ENCODE assay signal across 8 cellular contexts in genomic region chr11:124865181-124865901, GRCh38. TPM values are rescaled to one million over a fixed set of nuclear protein-coding genes. Genes with fewer than 3 reads are reported as not detected.
DNase-seq lines count a peak whose midpoint lies in the region; ATAC-seq, FAIRE-seq and TF ChIP-seq lines count a peak whose summit lies in the region.

Gene ROBO3, plus strand, starts transcription at chr11:124865432. Its CDS starts 146 bp downstream, at chr11:124865578.

- no peak within 1 kb of the TSS for H3K27ac Mint-ChIP-seq in activated CD8-positive, alpha-beta T cell treated with anti-CD3 and anti-CD28 coated beads for 36 hours
- no peak within 1 kb of the TSS for H3K27ac Mint-ChIP-seq in activated CD8-positive, alpha-beta T cell treated with anti-CD3 and anti-CD28 coated beads, Interleukin-2, amount 10 ng/mL, durations not matched to agents 7 days and 5 days
- H3K27ac Mint-ChIP-seq in activated naive CD8-positive, alpha-beta T cell treated with anti-CD3 and anti-CD28 coated beads, Interleukin-2, amount 50 U/mL, for 24 hours: no peak within 1 kb of the TSS
- no peak within 1 kb of the TSS for H3K27ac Mint-ChIP-seq in immature natural killer cell

- no peaks in the 10 kb centered on the region for H3K36me3 Mint-ChIP-seq in activated CD8-positive, alpha-beta T cell treated with anti-CD3 and anti-CD28 coated beads for 36 hours (ENCODE audit: low read depth)
- H3K36me3 Mint-ChIP-seq in activated CD8-positive, alpha-beta T cell treated with anti-CD3 and anti-CD28 coated beads, Interleukin-2, amount 10 ng/mL, durations not matched to agents 7 days and 5 days (ENCODE audit: low read depth): no peaks in the 10 kb centered on the region
- no peaks in the 10 kb centered on the region for H3K36me3 Mint-ChIP-seq in activated naive CD8-positive, alpha-beta T cell treated with anti-CD3 and anti-CD28 coated beads, Interleukin-2, amount 50 U/mL, for 24 hours (ENCODE audit: low read depth)
- H3K36me3 Mint-ChIP-seq in immature natural killer cell: no peaks in the 10 kb centered on the region

- intact Hi-C loops in activated CD8-positive, alpha-beta T cell treated with anti-CD3 and anti-CD28 coated beads for 36 hours (cut with micrococcal nuclease): no loop called here

- H3K27me3 Mint-ChIP-seq in activated CD8-positive, alpha-beta T cell treated with anti-CD3 and anti-CD28 coated beads for 36 hours: peaks cover 83% of the 10 kb centered on the region
- peaks cover 88% of the 10 kb centered on the region for H3K27me3 Mint-ChIP-seq in activated CD8-positive, alpha-beta T cell treated with anti-CD3 and anti-CD28 coated beads, Interleukin-2, amount 10 ng/mL, durations not matched to agents 7 days and 5 days (ENCODE audit: low read depth)
- H3K27me3 Mint-ChIP-seq in activated naive CD8-positive, alpha-beta T cell treated with anti-CD3 and anti-CD28 coated beads, Interleukin-2, amount 50 U/mL, for 24 hours: peaks cover 88% of the 10 kb centered on the region
- peaks cover 28 to 52% (median 30%) of the 10 kb centered on the region in 3 donors for H3K27me3 Mint-ChIP-seq in immature natural killer cell (ENCODE audit: low read depth in 3 of 3)

- no peak for DNase-seq in activated CD8-positive, alpha-beta T cell treated with anti-CD3 and anti-CD28 coated beads for 36 hours
- no peak for DNase-seq in activated CD8-positive, alpha-beta T cell treated with anti-CD3 and anti-CD28 coated beads, Interleukin-2, amount 10 ng/mL, durations not matched to agents 7 days and 5 days
- DNase-seq in activated naive CD8-positive, alpha-beta T cell treated with anti-CD3 and anti-CD28 coated beads, Interleukin-2, amount 50 U/mL, for 24 hours: no peak
- no peak for DNase-seq in immature natural killer cell
- no peak for DNase-seq in HTR-8/SVneo (ENCODE audit: insufficient read length, low spot score)
- DNase-seq in activated CD4-positive, alpha-beta T cell treated with anti-CD3 and anti-CD28 coated beads, Interleukin-2, amount 50 U/mL, for 4 hours: no peak
- DNase-seq in DMS79 (lab: John Stamatoyannopoulos, UW): no peak

- H3K9me3 Mint-ChIP-seq in activated CD8-positive, alpha-beta T cell treated with anti-CD3 and anti-CD28 coated beads for 36 hours: no peaks in the 10 kb centered on the region
- H3K9me3 Mint-ChIP-seq in activated CD8-positive, alpha-beta T cell treated with anti-CD3 and anti-CD28 coated beads, Interleukin-2, amount 10 ng/mL, durations not matched to agents 7 days and 5 days (ENCODE audit: insufficient read depth): no peaks in the 10 kb centered on the region
- no peaks in the 10 kb centered on the region for H3K9me3 Mint-ChIP-seq in activated naive CD8-positive, alpha-beta T cell treated with anti-CD3 and anti-CD28 coated beads, Interleukin-2, amount 50 U/mL, for 24 hours
- no peaks in the 10 kb centered on the region for H3K9me3 Mint-ChIP-seq in immature natural killer cell

- CTCF ChIA-PET in activated CD8-positive, alpha-beta T cell treated with anti-CD3 and anti-CD28 coated beads for 36 hours (lab: Charles Lee): interaction anchor here (0.8 to 3.3 kb wide), 33 partner anchors 7 to 222 kb away, joined by 3 to 37 read pairs (median 6); partner anchors contain the start of genes ESAM and HEPACAM
- CTCF ChIA-PET in activated CD8-positive, alpha-beta T cell treated with anti-CD3 and anti-CD28 coated beads, Interleukin-2, amount 10 ng/mL, durations not matched to agents 7 days and 5 days (lab: Charles Lee): interaction anchor here (0.8 to 2.5 kb wide), 18 partner anchors 7 to 232 kb away, joined by 3 to 19 read pairs (median 5); partner anchors contain the start of genes CCDC15, SIAE and SPA17

- no peak within 1 kb of the TSS for H3K4me3 Mint-ChIP-seq in activated CD8-positive, alpha-beta T cell treated with anti-CD3 and anti-CD28 coated beads for 36 hours
- H3K4me3 Mint-ChIP-seq in activated CD8-positive, alpha-beta T cell treated with anti-CD3 and anti-CD28 coated beads, Interleukin-2, amount 10 ng/mL, durations not matched to agents 7 days and 5 days: no peak within 1 kb of the TSS
- H3K4me3 Mint-ChIP-seq in activated naive CD8-positive, alpha-beta T cell treated with anti-CD3 and anti-CD28 coated beads, Interleukin-2, amount 50 U/mL, for 24 hours: peak within 1 kb of the TSS; percentile 14
- peak within 1 kb of the TSS in 4 of 5 donors; percentile 36 to 55 (median 50) for H3K4me3 Mint-ChIP-seq in immature natural killer cell

- peaks cover 36% of the 10 kb centered on the region for H3K4me1 Mint-ChIP-seq in activated CD8-positive, alpha-beta T cell treated with anti-CD3 and anti-CD28 coated beads for 36 hours (ENCODE audit: low read depth)
- H3K4me1 Mint-ChIP-seq in activated CD8-positive, alpha-beta T cell treated with anti-CD3 and anti-CD28 coated beads, Interleukin-2, amount 10 ng/mL, durations not matched to agents 7 days and 5 days (ENCODE audit: low read depth): peaks cover 21% of the 10 kb centered on the region
- peaks cover 33% of the 10 kb centered on the region for H3K4me1 Mint-ChIP-seq in activated naive CD8-positive, alpha-beta T cell treated with anti-CD3 and anti-CD28 coated beads, Interleukin-2, amount 50 U/mL, for 24 hours
- peaks cover 21 to 29% of the 10 kb centered on the region in 2 donors for H3K4me1 Mint-ChIP-seq in immature natural killer cell

- no peak for TF ChIP-seq CTCF in activated CD8-positive, alpha-beta T cell treated with anti-CD3 and anti-CD28 coated beads for 36 hours (IDR thresholded peaks at IDR 0.05)
- no peak for TF ChIP-seq CTCF in subcutaneous adipose tissue (IDR thresholded peaks at IDR 0.05; ENCODE audit: low read depth)

- no peak for FAIRE-seq in HTR-8/SVneo (lab: Jason Lieb, UNC)

- POLR2A ChIA-PET in activated CD8-positive, alpha-beta T cell treated with anti-CD3 and anti-CD28 coated beads for 36 hours (lab: Charles Lee): interaction anchor here (0.8 to 1.6 kb wide), 3 partner anchors 17 to 28 kb away, joined by 3 to 5 read pairs (median 3); no protein-coding TSS in a partner anchor
- POLR2A ChIA-PET in activated CD8-positive, alpha-beta T cell treated with anti-CD3 and anti-CD28 coated beads, Interleukin-2, amount 10 ng/mL, durations not matched to agents 7 days and 5 days (lab: Charles Lee): no interaction called here

- ATAC-seq in activated CD8-positive, alpha-beta T cell treated with anti-CD3 and anti-CD28 coated beads for 36 hours: no peak
- ATAC-seq in activated CD8-positive, alpha-beta T cell treated with anti-CD3 and anti-CD28 coated beads, Interleukin-2, amount 10 ng/mL, durations not matched to agents 7 days and 5 days: no peak
- no peak for ATAC-seq in activated naive CD8-positive, alpha-beta T cell treated with anti-CD3 and anti-CD28 coated beads, Interleukin-2, amount 50 U/mL, for 24 hours

RNA-seq across cellular contexts. Expression of gene ROBO3, which starts in this region (rescaled TPM):
- total RNA-seq in activated CD8-positive, alpha-beta T cell treated with anti-CD3 and anti-CD28 coated beads for 36 hours: 10 to 100 TPM; 17.6 to 18.4 TPM
- total RNA-seq in activated CD8-positive, alpha-beta T cell treated with anti-CD3 and anti-CD28 coated beads, Interleukin-2, amount 10 ng/mL, durations not matched to agents 7 days and 5 days: 10 to 100 TPM in 1 of 2 experiments, 1 to 10 TPM in 1; 9.4 to 10.5 TPM
- polyA plus RNA-seq in immature natural killer cell: 1 to 10 TPM; 2.5 to 3.4 (median 2.8) TPM
- total RNA-seq in subcutaneous adipose tissue: 10 to 100 TPM; 10.7 to 19.7 (median 16.7) TPM

Comparison
In these comparisons a context has a peak if more than half of its experiments do, and no peak if none do; other contexts are left out.
1. H3K4me3 Mint-ChIP-seq: peak in activated naive CD8-positive, alpha-beta T cell treated with anti-CD3 and anti-CD28 coated beads, Interleukin-2, amount 50 U/mL, for 24 hours (single experiment) and immature natural killer cell (4 of 5); none in activated CD8-positive, alpha-beta T cell treated with anti-CD3 and anti-CD28 coated beads for 36 hours (single experiment) and activated CD8-positive, alpha-beta T cell treated with anti-CD3 and anti-CD28 coated beads, Interleukin-2, amount 10 ng/mL, durations not matched to agents 7 days and 5 days (single experiment).